Comparison of ENCODE assay signal across 10 cellular contexts in the genomic region with DNA sequence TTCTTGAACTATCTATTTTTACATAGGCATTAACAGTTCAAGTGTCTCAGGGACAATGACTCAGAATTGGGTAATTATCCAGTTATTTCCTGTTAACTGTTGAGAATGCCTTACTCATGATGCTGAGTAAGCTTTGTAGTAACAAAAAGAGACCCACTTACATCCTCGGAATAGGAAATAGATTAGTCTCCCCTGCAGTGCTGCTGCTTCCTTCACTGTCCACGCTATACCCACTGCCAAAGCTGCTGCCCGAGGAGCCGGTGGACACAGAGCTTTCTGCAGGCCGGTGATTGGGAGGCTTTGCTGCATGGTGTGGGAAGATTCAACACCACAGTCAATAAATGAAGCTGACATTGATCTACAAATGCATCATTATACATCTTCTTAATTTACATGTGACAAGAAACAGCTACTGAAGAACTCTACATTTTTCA.
A peak's percentile ranks its signal among the peaks of the same experiment; 100 is the strongest.
DNase-seq lines count a peak whose midpoint lies in the region; ATAC-seq and TF ChIP-seq lines count a peak whose summit lies in the region.
"Had no signal": no experiment of that assay in that cellular context is flagged by ENCODE, and none has a peak within 500 bp of the region (broad histone marks: within the 10 kb centered on the region; RNA-seq: fewer than 3 reads in every experiment).

No MANE protein-coding gene starts in this region.

- no peak overlapping the region for H3K9ac ChIP-seq in Karpas-422 (ENCODE audit: low read length)

- no peaks in the 10 kb centered on the region for H3K36me3 ChIP-seq in Karpas-422 (ENCODE audit: insufficient read depth, low read length)

- TF ChIP-seq CTCF in AG10803 (conservative IDR thresholded peaks at IDR 0.05; ENCODE audit: low read length) = no peak

- H3K27me3 ChIP-seq in Karpas-422 (ENCODE audit: low read length) = no peaks in the 10 kb centered on the region

- ATAC-seq in GM18502 (IDR thresholded peaks at IDR 0.05; ENCODE audit: poor library complexity, unreplicated experiment) = no peak
- no peak for ATAC-seq in GM21576 (IDR thresholded peaks at IDR 0.05; ENCODE audit: unreplicated experiment)

- H2AFZ ChIP-seq in Karpas-422 (ENCODE audit: low read length) = no peak overlapping the region

- H4K20me1 ChIP-seq in Karpas-422 (ENCODE audit: insufficient read depth, low read depth, low read length) = no peaks in the 10 kb centered on the region

- H3K9me2 ChIP-seq in Karpas-422 (replicated peaks; ENCODE audit: insufficient read depth, low read length) = no peaks in the 10 kb centered on the region

- H3K4me2 ChIP-seq in Karpas-422 (ENCODE audit: low read depth, low read length, poor library complexity, severe bottlenecking) = no peak overlapping the region

- H3K4me3 ChIP-seq in AG10803 (ENCODE audit: low read length) (peak overlapping the region; percentile 20; the same call in 1 of the 2 replicates), Karpas-422 (ENCODE audit: low read length) (no peak overlapping the region)

- peaks cover 16% of the 10 kb centered on the region; the same call in 1 of the 2 replicates for H3K9me3 ChIP-seq in Karpas-422 (ENCODE audit: low read length)

- H3K79me2 ChIP-seq in Karpas-422 (ENCODE audit: low read length) = no peaks in the 10 kb centered on the region

- no peaks in the 10 kb centered on the region for H3K4me1 ChIP-seq in Karpas-422 (ENCODE audit: low read length)

- DNase-seq in AG10803 (ENCODE audit: low read depth) (peak; percentile 87), LHCN-M2 (ENCODE audit: low read depth) (peak; percentile 95), SW480 (ENCODE audit: low spot score) (peak; percentile 42), hepatic stellate cell (ENCODE audit: low spot score) (peak; percentile 32), KG1 (lab: John Stamatoyannopoulos, UW) (no peak), Karpas-422 (no peak)
- DNase-seq: activated naive CD4-positive, alpha-beta T cell; left cardiac atrium had no signal

- H3K27ac ChIP-seq in Karpas-422 (ENCODE audit: low read length) = no peak overlapping the region

Comparison
In these comparisons a context has a peak if more than half of its experiments do, and no peak if none do; other contexts are left out.
1. DNase-seq: peak in AG10803 (single experiment), LHCN-M2 (single experiment), SW480 (single experiment) and hepatic stellate cell (single experiment); none in KG1 (single experiment) and Karpas-422 (single experiment).